ENCODE assay signal across 23 cellular contexts in the genomic region with DNA sequence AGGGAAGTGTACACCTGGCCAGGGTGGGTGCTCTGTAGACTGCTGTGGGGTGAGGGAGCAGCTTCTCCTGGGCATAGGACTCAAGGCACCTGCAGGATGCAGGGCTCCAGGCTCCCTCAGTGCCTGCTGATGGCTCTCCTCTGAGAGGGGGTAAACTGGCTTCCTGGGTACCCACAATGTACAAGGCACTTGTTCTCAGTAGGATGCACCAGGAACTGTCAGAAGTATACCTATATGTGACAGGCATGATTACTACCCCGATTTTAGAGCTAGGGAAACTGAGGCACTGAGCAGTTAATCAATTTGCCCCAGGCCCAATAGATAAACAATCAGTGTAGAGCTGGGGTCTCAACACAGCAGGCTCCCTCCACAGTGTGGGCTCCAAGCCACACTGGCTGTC.
"Had no signal": no experiment of that assay in that cellular context is flagged by ENCODE, and none has a peak within 500 bp of the region (broad histone marks: within the 10 kb centered on the region; RNA-seq: fewer than 3 reads in every experiment).

No MANE protein-coding gene starts in this region.

- H3K4me2 ChIP-seq: KMS-11, PC-9, SK-N-SH had no signal

- H3K9ac ChIP-seq: KMS-11, SK-N-SH had no signal

- H3K4me3 ChIP-seq: PC-9, Peyer's patch had no signal

- ATAC-seq: HepG2 had no signal

- H3K27ac ChIP-seq: KMS-11, PC-9, Peyer's patch had no signal

- H3K36me3 ChIP-seq: Peyer's patch had no signal

- H3K4me1 ChIP-seq: Peyer's patch had no signal

- FAIRE-seq: HepG2 had no signal

- H2AFZ ChIP-seq: PC-9 had no signal

- DNase-seq: IMR-90, Kasumi-1, MM.1S, NCI-H1092 treated with DMSO at 0.1 percent for 48 hours, NCI-H1436, NCI-H187, NCI-H2029, NCI-H2081 treated with DMSO at 0.1 percent for 48 hours, NCI-H2171, NCI-H226, NCI-H446, NCI-H510A, NCI-H524 treated with DMSO at 0.1 percent for 48 hours, NCI-H69, NCI-H774, OCI-M1, PC-9, Peyer's patch, SHP77, SK-N-SH, SW 1271 had no signal

- H3K9me3 ChIP-seq: Peyer's patch, SK-N-SH had no signal

- H3K27me3 ChIP-seq: Peyer's patch had no signal
